ENCODE assay signal across 2 cellular contexts in the genomic region with DNA sequence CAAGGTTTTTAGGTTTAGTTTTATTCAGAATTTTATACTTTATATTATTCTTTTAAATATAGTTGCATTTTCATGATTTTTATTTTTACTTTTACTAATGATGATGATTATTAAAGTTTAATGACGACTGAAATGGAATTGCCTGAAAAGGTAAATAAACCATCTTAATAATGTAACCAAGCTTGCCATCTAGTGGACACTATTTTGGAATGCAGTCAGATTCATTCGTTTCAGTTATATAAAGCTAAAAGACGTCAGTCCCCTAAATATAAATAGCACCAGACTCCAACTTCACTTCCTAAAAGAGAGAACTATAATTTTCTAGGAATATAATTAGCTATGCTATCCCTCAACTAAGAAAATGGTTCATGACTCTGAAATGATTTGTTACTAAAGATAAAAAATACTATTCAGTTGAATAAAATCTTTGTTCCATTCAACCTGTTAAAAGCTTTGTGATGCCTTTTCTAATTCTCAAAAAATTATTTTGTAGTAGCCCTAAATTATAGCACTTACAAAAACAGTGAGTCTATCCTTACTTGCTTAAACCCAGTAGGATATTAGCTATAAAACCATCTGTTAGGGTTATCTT.
TF ChIP-seq lines count a peak whose summit lies in the region.

No MANE protein-coding gene starts in this region.

TF ChIP-seq in IMR-90, 13 proteins besides CTCF, POLR2A, EP300 and RAD21 (continued from another document):
- TF ChIP-seq CHD1 (IDR thresholded peaks at IDR 0.05; ENCODE audit: low read depth, low read length): no peak
- TF ChIP-seq FOS (IDR thresholded peaks at IDR 0.05; ENCODE audit: low read depth, low read length): no peak
- TF ChIP-seq NFE2L2 (IDR thresholded peaks at IDR 0.05; ENCODE audit: low read depth, low read length): no peak
- TF ChIP-seq CEBPB (IDR thresholded peaks at IDR 0.05; ENCODE audit: low read depth, low read length): no peak

TF ChIP-seq in SK-N-SH, 30 proteins besides CTCF, POLR2A, EP300 and RAD21 (continued from another document):
- TF ChIP-seq, protein P1, sequence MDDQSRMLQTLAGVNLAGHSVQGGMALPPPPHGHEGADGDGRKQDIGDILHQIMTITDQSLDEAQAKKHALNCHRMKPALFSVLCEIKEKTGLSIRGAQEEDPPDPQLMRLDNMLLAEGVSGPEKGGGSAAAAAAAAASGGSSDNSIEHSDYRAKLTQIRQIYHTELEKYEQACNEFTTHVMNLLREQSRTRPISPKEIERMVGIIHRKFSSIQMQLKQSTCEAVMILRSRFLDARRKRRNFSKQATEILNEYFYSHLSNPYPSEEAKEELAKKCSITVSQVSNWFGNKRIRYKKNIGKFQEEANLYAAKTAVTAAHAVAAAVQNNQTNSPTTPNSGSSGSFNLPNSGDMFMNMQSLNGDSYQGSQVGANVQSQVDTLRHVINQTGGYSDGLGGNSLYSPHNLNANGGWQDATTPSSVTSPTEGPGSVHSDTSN (IDR thresholded peaks at IDR 0.05): no peak
- TF ChIP-seq, protein P2, sequence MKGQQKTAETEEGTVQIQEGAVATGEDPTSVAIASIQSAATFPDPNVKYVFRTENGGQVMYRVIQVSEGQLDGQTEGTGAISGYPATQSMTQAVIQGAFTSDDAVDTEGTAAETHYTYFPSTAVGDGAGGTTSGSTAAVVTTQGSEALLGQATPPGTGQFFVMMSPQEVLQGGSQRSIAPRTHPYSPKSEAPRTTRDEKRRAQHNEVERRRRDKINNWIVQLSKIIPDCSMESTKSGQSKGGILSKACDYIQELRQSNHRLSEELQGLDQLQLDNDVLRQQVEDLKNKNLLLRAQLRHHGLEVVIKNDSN (IDR thresholded peaks at IDR 0.05; ENCODE audit: borderline replicate concordance, low read depth): no peak
- TF ChIP-seq GABPA (IDR thresholded peaks at IDR 0.05; ENCODE audit: low read depth) (no peak), RXRA (IDR thresholded peaks at IDR 0.05; ENCODE audit: borderline replicate concordance, low read depth) (no peak)
- TF ChIP-seq, protein P3, sequence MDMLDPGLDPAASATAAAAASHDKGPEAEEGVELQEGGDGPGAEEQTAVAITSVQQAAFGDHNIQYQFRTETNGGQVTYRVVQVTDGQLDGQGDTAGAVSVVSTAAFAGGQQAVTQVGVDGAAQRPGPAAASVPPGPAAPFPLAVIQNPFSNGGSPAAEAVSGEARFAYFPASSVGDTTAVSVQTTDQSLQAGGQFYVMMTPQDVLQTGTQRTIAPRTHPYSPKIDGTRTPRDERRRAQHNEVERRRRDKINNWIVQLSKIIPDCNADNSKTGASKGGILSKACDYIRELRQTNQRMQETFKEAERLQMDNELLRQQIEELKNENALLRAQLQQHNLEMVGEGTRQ (IDR thresholded peaks at IDR 0.05; ENCODE audit: borderline replicate concordance, low read depth, low read length): no peak
